ENCODE assay signal across 16 cellular contexts in the genomic region with DNA sequence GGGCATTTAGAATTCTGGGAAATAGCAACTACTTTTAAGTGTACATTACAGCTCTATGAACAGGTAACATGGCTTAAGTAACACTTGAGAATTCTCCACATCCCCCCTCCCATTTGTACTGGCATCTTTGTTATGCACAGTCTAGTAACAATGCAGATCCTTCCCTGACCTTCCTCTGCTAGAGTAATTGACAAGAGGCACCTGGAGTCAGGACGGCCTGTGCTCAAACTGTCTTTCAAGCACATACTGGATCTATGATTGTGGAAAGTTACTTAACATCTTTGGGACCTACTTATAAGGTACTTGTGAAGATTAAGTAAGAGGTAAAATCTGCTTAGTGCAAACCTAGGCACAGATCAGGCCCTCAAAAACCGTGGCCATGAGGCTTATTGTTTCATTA. TPM values are rescaled to one million over a fixed set of nuclear protein-coding genes. Genes with fewer than 3 reads are reported as not detected.
DNase-seq lines count a peak whose midpoint lies in the region; ATAC-seq and TF ChIP-seq lines count a peak whose summit lies in the region.
"Had no signal": no experiment of that assay in that cellular context is flagged by ENCODE, and none has a peak within 500 bp of the region (broad histone marks: within the 10 kb centered on the region; RNA-seq: fewer than 3 reads in every experiment).

No MANE protein-coding gene starts in this region.

- no peak overlapping the region for H3K4me2 ChIP-seq in GM23338
- no peak overlapping the region for H3K4me2 ChIP-seq in smooth muscle cell
- H3K4me2 ChIP-seq: PC-9 had no signal

- H2AFZ ChIP-seq in GM23338: no peak overlapping the region
- H2AFZ ChIP-seq in smooth muscle cell (ENCODE audit: low read depth): peak overlapping the region; percentile 63
- H2AFZ ChIP-seq: PC-9 had no signal

- 0 out of 2 replicates have a peak, but pooled peaks cover 2% of the 10 kb centered on the region for H3K9me2 ChIP-seq in GM23338 (ENCODE audit: insufficient read depth)

- H3K36me3 Mint-ChIP-seq in GM23338 (ENCODE audit: low read depth): peaks cover 7% of the 10 kb centered on the region; the same call in 2 of the 3 replicates

- ATAC-seq in GM23338: peak; percentile 94

- peaks cover 7% of the 10 kb centered on the region for H3K4me1 Mint-ChIP-seq in GM23338

- H3K36me3 ChIP-seq in GM23338 (ENCODE audit: insufficient read depth): no peaks in the 10 kb centered on the region
- no peaks in the 10 kb centered on the region for H3K36me3 ChIP-seq in iPS DF 6.9 (ENCODE audit: control insufficient read depth, insufficient read depth, low read length)
- no peaks in the 10 kb centered on the region for H3K36me3 ChIP-seq in smooth muscle cell (ENCODE audit: low read depth)

- H3K9me3 Mint-ChIP-seq in GM23338: peaks cover 20% of the 10 kb centered on the region

- no CpG with 5 or more reads among the region's 2 CpGs for WGBS in iPS DF 6.9 (ENCODE audit: insufficient coverage, insufficient read length)
- WGBS in smooth muscle cell (ENCODE audit: low lambda C conversion rate): 86% methylated on average over 2 of the region's 2 CpGs

- H4K20me1 ChIP-seq in GM23338 (replicated peaks; ENCODE audit: insufficient read depth) (no peaks in the 10 kb centered on the region), smooth muscle cell (ENCODE audit: low read depth) (no peaks in the 10 kb centered on the region)

- H3K27ac ChIP-seq in GM23338 (ENCODE audit: low read depth): no peak overlapping the region
- H3K27ac ChIP-seq in iPS DF 6.9 (ENCODE audit: low read length): no peak overlapping the region
- H3K27ac ChIP-seq in smooth muscle cell (ENCODE audit: low read depth): no peak overlapping the region
- H3K27ac ChIP-seq: C4-2B, PC-9 had no signal

- H3K9me3 ChIP-seq in iPS DF 6.9 (ENCODE audit: control insufficient read depth, insufficient read depth, low read length) (no peaks in the 10 kb centered on the region), smooth muscle cell (replicated peaks; ENCODE audit: low read depth) (no peaks in the 10 kb centered on the region)

- H3K4me3 ChIP-seq in GM23338: no peak overlapping the region
- H3K4me3 ChIP-seq in iPS DF 6.9 (ENCODE audit: low read length): no peak overlapping the region
- H3K4me3 ChIP-seq in smooth muscle cell: no peak overlapping the region
- H3K4me3 ChIP-seq: PC-9 had no signal

- H3K27ac Mint-ChIP-seq in GM23338: no peak overlapping the region

- H3F3A ChIP-seq in GM23338 (replicated peaks; ENCODE audit: low read depth) (no peaks in the 10 kb centered on the region), smooth muscle cell (ENCODE audit: low read depth) (peaks cover 12% of the 10 kb centered on the region)

- H3K27me3 Mint-ChIP-seq in GM23338 (ENCODE audit: insufficient read depth, low read depth, poor library complexity): no peaks in the 10 kb centered on the region

- H3K9ac ChIP-seq in smooth muscle cell (ENCODE audit: low read depth): no peak overlapping the region

- H3K27me3 ChIP-seq in GM23338 (ENCODE audit: insufficient read depth) (no peaks in the 10 kb centered on the region), iPS DF 6.9 (ENCODE audit: control insufficient read depth, insufficient read depth, low read length) (no peaks in the 10 kb centered on the region), smooth muscle cell (ENCODE audit: low read depth) (no peaks in the 10 kb centered on the region)

- DNase-seq in GM23338 (ENCODE audit: low spot score) (peak; percentile 73), NCI-H82 (lab: John Stamatoyannopoulos, UW) (peak; percentile 81), iPS DF 6.9 (ENCODE audit: low read depth, low spot score) (peak; percentile 31), smooth muscle cell (lab: John Stamatoyannopoulos, UW; ENCODE audit: unreplicated experiment) (no peak), SIG-M5 treated with dmso at 0.1 percent for 504 hours (lab: John Stamatoyannopoulos, UW; ENCODE audit: unreplicated experiment) (no peak), NCI-H1417 treated with DMSO at 0.1 percent for 48 hours (lab: John Stamatoyannopoulos, UW) (no peak), HuH-7 (ENCODE audit: low spot score) (no peak), NCI-H1417 (lab: John Stamatoyannopoulos, UW) (no peak)
- DNase-seq: DMS153, MV-4-11, NCI-H1436 treated with DMSO at 0.1 percent for 48 hours, NCI-H2081, NCI-H2227 treated with DMSO at 0.1 percent for 48 hours, NCI-H526 treated with DMSO at 0.1 percent for 48 hours, PC-9 had no signal

- no peak overlapping the region for H3K4me3 Mint-ChIP-seq in GM23338

- TF ChIP-seq CTCF in GM23338 (conservative IDR thresholded peaks at IDR 0.05; ENCODE audit: low read depth in 2 of 2) (no peak), smooth muscle cell (IDR thresholded peaks at IDR 0.05; ENCODE audit: borderline replicate concordance, insufficient read depth, poor library complexity, severe bottlenecking) (no peak)

- H3K4me1 ChIP-seq in GM23338 (ENCODE audit: insufficient read depth) (0 out of 2 replicates have a peak, but pooled peaks cover 3% of the 10 kb centered on the region), iPS DF 6.9 (ENCODE audit: control insufficient read depth, insufficient read depth, low read length) (no peaks in the 10 kb centered on the region), smooth muscle cell (ENCODE audit: low read depth) (peaks cover 5% of the 10 kb centered on the region)

- H3K79me2 ChIP-seq in GM23338 (replicated peaks; ENCODE audit: insufficient read depth): no peaks in the 10 kb centered on the region
- no peaks in the 10 kb centered on the region for H3K79me2 ChIP-seq in smooth muscle cell (ENCODE audit: low read depth)

TF ChIP-seq in GM23338, 12 proteins besides CTCF, POLR2A, EP300 and RAD21 (continues in another document):
- TF ChIP-seq NANOG (IDR thresholded peaks at IDR 0.05; ENCODE audit: borderline replicate concordance) (no peak), ZNF114 (CRISPR knock-in tag; IDR thresholded peaks at IDR 0.05) (no peak), REST (IDR thresholded peaks at IDR 0.05; ENCODE audit: unreplicated experiment) (no peak), ZNF331 (CRISPR knock-in tag; IDR thresholded peaks at IDR 0.05; ENCODE audit: low read depth) (no peak), CREB1 (CRISPR knock-in tag; IDR thresholded peaks at IDR 0.05; ENCODE audit: low read depth) (no peak), EZH2 (IDR thresholded peaks at IDR 0.05; ENCODE audit: low read depth, unreplicated experiment) (no peak), ETS1 (IDR thresholded peaks at IDR 0.05) (no peak), POLR2AphosphoS5 (IDR thresholded peaks at IDR 0.05; ENCODE audit: low read depth) (no peak)

RNA-seq across cellular contexts. Expression of gene GSTA3, which starts 21.9 kb away (rescaled TPM):
- not detected in 2 replicates for total RNA-seq in GM23338 (2014; rRNA removed; shearing (Covaris generic))
- polyA plus RNA-seq in GM23338 (2016; fragmentation: Nextera tagmentation; extraction: Ambion mirVana) (not detected in 2 replicates), smooth muscle cell (not detected in 2 replicates)
- not detected in 2 replicates for total RNA-seq in smooth muscle cell
- total RNA-seq: PC-9 had no signal

Comparison
In these comparisons a context has a peak if more than half of its experiments do, and no peak if none do; other contexts are left out.
1. DNase-seq: peak in GM23338 (single experiment), NCI-H82 (single experiment) and iPS DF 6.9 (single experiment); none in smooth muscle cell (single experiment), SIG-M5 treated with dmso at 0.1 percent for 504 hours (single experiment), NCI-H1417 treated with DMSO at 0.1 percent for 48 hours (single experiment), HuH-7 (single experiment) and NCI-H1417 (0 of 3).